10 cellular contexts compared by ENCODE assay signal in genomic region chrX:153876112-153876491, GRCh38. TPM values are rescaled to one million over a fixed set of nuclear protein-coding genes. Genes with fewer than 3 reads are reported as not detected.
"Had no signal": no experiment of that assay in that cellular context is flagged by ENCODE, and none has a peak within 500 bp of the region (broad histone marks: within the 10 kb centered on the region; RNA-seq: fewer than 3 reads in every experiment).

No MANE protein-coding gene starts in this region.

- H3K36me3 ChIP-seq: gastroesophageal sphincter, thoracic aorta had no signal

- H3K4me1 ChIP-seq: gastroesophageal sphincter had no signal

- H3K4me3 ChIP-seq: gastroesophageal sphincter, lung, thoracic aorta had no signal

- DNase-seq: activated CD8-positive, alpha-beta T cell treated with anti-CD3 and anti-CD28 coated beads for 36 hours; activated T-cell treated with anti-CD3 and anti-CD28 coated beads, Interleukin-2, amount 50 U/mL, for 4 hours; left colon; T-helper 9 cell had no signal

- H3K27ac Mint-ChIP-seq: activated CD8-positive, alpha-beta T cell treated with anti-CD3 and anti-CD28 coated beads for 36 hours; activated naive CD8-positive, alpha-beta T cell; endodermal cell had no signal

- H3K36me3 Mint-ChIP-seq: activated naive CD8-positive, alpha-beta T cell had no signal

- H3K9me3 ChIP-seq: gastroesophageal sphincter, thoracic aorta had no signal

- H3K27ac ChIP-seq: gastroesophageal sphincter, thoracic aorta had no signal

- H3K9me3 Mint-ChIP-seq: activated CD8-positive, alpha-beta T cell treated with anti-CD3 and anti-CD28 coated beads for 36 hours; activated T-cell treated with anti-CD3 and anti-CD28 coated beads, Interleukin-2, amount 50 U/mL, for 4 hours had no signal

- H3K4me3 Mint-ChIP-seq: activated CD8-positive, alpha-beta T cell treated with anti-CD3 and anti-CD28 coated beads for 36 hours; activated naive CD8-positive, alpha-beta T cell; activated T-cell treated with anti-CD3 and anti-CD28 coated beads, Interleukin-2, amount 50 U/mL, for 4 hours had no signal

RNA-seq across cellular contexts. Expression of gene AVPR2, which starts 28.4 kb away (rescaled TPM):
- total RNA-seq: activated CD8-positive, alpha-beta T cell treated with anti-CD3 and anti-CD28 coated beads for 36 hours; activated T-cell treated with anti-CD3 and anti-CD28 coated beads, Interleukin-2, amount 50 U/mL, for 4 hours; cerebellum; endodermal cell; thoracic aorta had no signal
